In the genomic region with DNA sequence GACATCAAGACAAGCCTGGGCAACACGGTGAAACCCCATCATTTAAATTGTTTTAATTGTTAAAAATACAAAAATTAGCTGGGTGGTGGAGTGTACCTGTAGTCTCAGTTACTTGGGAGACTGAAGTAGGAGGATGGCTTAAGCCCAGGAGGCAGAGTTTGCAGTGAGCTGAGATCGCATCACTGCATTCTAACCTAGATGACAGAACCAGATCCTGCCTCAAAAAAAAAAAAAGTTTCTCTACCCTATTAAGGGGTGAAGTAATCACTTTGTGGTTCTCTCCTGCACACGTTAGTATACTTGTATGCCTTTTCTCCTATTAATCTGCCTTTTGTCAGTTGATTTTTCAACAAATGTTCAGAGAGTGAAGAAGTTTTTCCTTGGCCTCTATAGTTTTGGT, we compare ENCODE assay signal across 25 cellular contexts.
"Had no signal": no experiment of that assay in that cellular context is flagged by ENCODE, and none has a peak within 500 bp of the region (broad histone marks: within the 10 kb centered on the region; RNA-seq: fewer than 3 reads in every experiment).

No MANE protein-coding gene starts in this region.

- H3K36me3 ChIP-seq: adrenal gland, MG63, WERI-Rb-1 had no signal

- H3K9me3 Mint-ChIP-seq: central memory CD8-positive, alpha-beta T cell had no signal

- ATAC-seq: activated CD8-positive, alpha-beta T cell treated with anti-CD3 and anti-CD28 coated beads for 36 hours; activated T-cell treated with anti-CD3 and anti-CD28 coated beads, Interleukin-2, amount 50 U/mL, for 72 hours; Right ventricle myocardium inferior had no signal

- H3K27ac Mint-ChIP-seq: activated CD8-positive, alpha-beta T cell treated with anti-CD3 and anti-CD28 coated beads for 36 hours; activated naive CD4-positive, alpha-beta T cell treated with anti-CD3 and anti-CD28 coated beads, Interleukin-2, amount 10 ng/mL, durations not matched to agents 7 days and 5 days; activated naive CD8-positive, alpha-beta T cell treated with anti-CD3 and anti-CD28 coated beads, Interleukin-2, amount 10 ng/mL, durations not matched to agents 7 days and 5 days; activated T-cell treated with anti-CD3 and anti-CD28 coated beads, Interleukin-2, amount 50 U/mL, for 72 hours; activated T-helper 2 cell treated with anti-CD3 and anti-CD28 coated beads, Interferon-gamma antibody, Interleukin-2, Interleukin-4, amounts not matched to agents 10 μg/mL and 5 μg/mL and 100 μg/mL, durations not matched to agents 14 hours and 24 hours and 36 hours had no signal

- H3K4me3 ChIP-seq: adrenal gland, MG63, SK-N-MC had no signal

- DNase-seq: activated CD4-positive, alpha-beta T cell treated with anti-CD3 and anti-CD28 coated beads for 4 hours; activated CD8-positive, alpha-beta memory T cell treated with anti-CD3 and anti-CD28 coated beads, Interleukin-2, amount 50 U/mL, for 4 hours; activated CD8-positive, alpha-beta T cell treated with anti-CD3 and anti-CD28 coated beads for 36 hours; activated gamma-delta T cell treated with Interleukin-2 at 50 U/mL for 16 hours; activated naive CD4-positive, alpha-beta T cell treated with anti-CD3 and anti-CD28 coated beads, Interleukin-2, amount 10 ng/mL, durations not matched to agents 7 days and 5 days; activated naive CD8-positive, alpha-beta T cell treated with anti-CD3 and anti-CD28 coated beads, Interleukin-2, amount 10 ng/mL, durations not matched to agents 7 days and 5 days; activated T-cell treated with anti-CD3 and anti-CD28 coated beads, Interleukin-2, amount 50 U/mL, for 72 hours; aorta; MG63; MV-4-11; NCI-H1092 treated with DMSO at 0.1 percent for 48 hours; NCI-H1417 treated with DMSO at 0.1 percent for 48 hours; NCI-H1694; NCI-H2029 treated with DMSO at 0.1 percent for 48 hours; NCI-H345; NCI-H510A; NCI-H526 treated with DMSO at 0.1 percent for 48 hours; NCI-H82; T-helper 1 cell; WERI-Rb-1 had no signal

- H3K4me1 Mint-ChIP-seq: central memory CD8-positive, alpha-beta T cell had no signal

- H3K27me3 ChIP-seq: adrenal gland, MG63 had no signal

- H3K9me3 ChIP-seq: adrenal gland had no signal

- H3K27ac ChIP-seq: SK-N-MC, WERI-Rb-1 had no signal

- H3K4me3 Mint-ChIP-seq: activated CD8-positive, alpha-beta T cell treated with anti-CD3 and anti-CD28 coated beads for 36 hours; activated naive CD4-positive, alpha-beta T cell treated with anti-CD3 and anti-CD28 coated beads, Interleukin-2, amount 10 ng/mL, durations not matched to agents 7 days and 5 days; activated naive CD8-positive, alpha-beta T cell treated with anti-CD3 and anti-CD28 coated beads, Interleukin-2, amount 10 ng/mL, durations not matched to agents 7 days and 5 days; activated T-cell treated with anti-CD3 and anti-CD28 coated beads, Interleukin-2, amount 50 U/mL, for 72 hours; central memory CD8-positive, alpha-beta T cell had no signal

- H3K4me1 ChIP-seq: adrenal gland had no signal
